In the genomic region with DNA sequence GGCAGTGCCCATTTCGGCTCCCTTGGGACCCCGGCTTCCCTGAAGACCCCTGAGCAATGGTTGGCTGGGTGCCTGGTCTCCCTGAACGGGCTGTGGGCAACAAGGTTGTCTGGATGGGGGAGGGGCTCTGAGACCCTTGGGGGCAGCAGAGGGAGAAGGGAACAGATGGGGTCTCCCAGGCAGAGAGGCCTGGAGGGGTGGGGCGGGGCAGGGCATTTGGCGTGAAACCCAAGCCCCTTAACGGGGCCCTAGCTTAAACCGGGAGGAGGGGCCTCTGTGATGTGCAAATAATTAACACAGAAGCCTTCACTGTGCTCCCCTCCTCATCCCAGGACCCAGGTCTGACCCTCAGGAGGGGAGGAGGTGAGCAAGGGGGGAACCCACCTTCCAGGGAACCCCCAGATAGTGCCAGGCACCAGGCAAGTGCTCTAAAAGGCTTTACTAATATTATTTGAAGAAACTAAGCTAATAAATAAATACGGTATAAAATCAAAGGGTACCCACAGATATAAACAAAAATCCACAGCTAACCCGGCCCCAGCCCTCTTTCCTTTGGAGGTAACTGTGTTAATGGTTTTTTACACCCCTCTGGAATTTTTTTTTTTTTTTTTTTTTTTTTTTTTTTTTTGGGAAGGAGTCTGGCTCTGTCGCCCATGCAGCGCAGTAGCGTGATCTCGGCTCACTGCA, we compare ENCODE assay signal across 34 cellular contexts. TPM values are rescaled to one million over a fixed set of nuclear protein-coding genes. Genes with fewer than 3 reads are reported as not detected.
A peak's percentile ranks its signal among the peaks of the same experiment; 100 is the strongest.
DNase-seq lines count a peak whose midpoint lies in the region; ATAC-seq and TF ChIP-seq lines count a peak whose summit lies in the region.
"Had no signal": no experiment of that assay in that cellular context is flagged by ENCODE, and none has a peak within 500 bp of the region (broad histone marks: within the 10 kb centered on the region; RNA-seq: fewer than 3 reads in every experiment).

No MANE protein-coding gene starts in this region.

- H3K27ac Mint-ChIP-seq in GM23338 (no peak overlapping the region), endodermal cell (no peak overlapping the region)
- H3K27ac Mint-ChIP-seq: activated naive CD8-positive, alpha-beta T cell; progenitor cell of endocrine pancreas had no signal

- H3K4me1 ChIP-seq in GM23338 (ENCODE audit: insufficient read depth) (peaks cover 25% of the 10 kb centered on the region), endodermal cell (ENCODE audit: control insufficient read depth, insufficient read depth, low read length) (no peaks in the 10 kb centered on the region), osteoblast (ENCODE audit: insufficient read depth, low read length) (no peaks in the 10 kb centered on the region), Karpas-422 (ENCODE audit: low read length) (0 out of 2 replicates have a peak, but pooled peaks cover 3% of the 10 kb centered on the region)
- H3K4me1 ChIP-seq: ascending aorta, colonic mucosa, sigmoid colon, thyroid gland had no signal

- peaks cover 18% of the 10 kb centered on the region for H3K27me3 Mint-ChIP-seq in GM23338 (ENCODE audit: insufficient read depth, low read depth, poor library complexity)
- no peaks in the 10 kb centered on the region for H3K27me3 Mint-ChIP-seq in endodermal cell (ENCODE audit: insufficient read depth)
- H3K27me3 Mint-ChIP-seq: activated naive CD8-positive, alpha-beta T cell; activated T-helper 17 cell treated with anti-CD3 and anti-CD28 coated beads, Interleukin-2, amount 50 U/mL, for 72 hours; progenitor cell of endocrine pancreas had no signal

- no peaks in the 10 kb centered on the region for H3K79me2 ChIP-seq in GM23338 (replicated peaks; ENCODE audit: insufficient read depth)
- H3K79me2 ChIP-seq in osteoblast (ENCODE audit: insufficient read depth, low read length): no peaks in the 10 kb centered on the region
- no peaks in the 10 kb centered on the region for H3K79me2 ChIP-seq in Karpas-422 (ENCODE audit: low read length)

- no peaks in the 10 kb centered on the region for H3K9me2 ChIP-seq in GM23338 (ENCODE audit: insufficient read depth)
- H3K9me2 ChIP-seq in Karpas-422 (replicated peaks; ENCODE audit: insufficient read depth, low read length): no peaks in the 10 kb centered on the region

- H3K9me3 ChIP-seq in endodermal cell (ENCODE audit: control insufficient read depth, low read length): no peaks in the 10 kb centered on the region
- no peaks in the 10 kb centered on the region for H3K9me3 ChIP-seq in osteoblast (ENCODE audit: low read depth, low read length)
- no peaks in the 10 kb centered on the region for H3K9me3 ChIP-seq in Karpas-422 (ENCODE audit: low read length)
- H3K9me3 ChIP-seq: ascending aorta, colonic mucosa, MG63, sigmoid colon, thyroid gland, vagina had no signal

- H3K36me3 Mint-ChIP-seq in GM23338 (ENCODE audit: low read depth) (peaks cover 8% of the 10 kb centered on the region; the same call in 2 of the 3 replicates), endodermal cell (ENCODE audit: low read depth) (peaks cover 4% of the 10 kb centered on the region)
- H3K36me3 Mint-ChIP-seq: activated naive CD8-positive, alpha-beta T cell had no signal

- H3F3A ChIP-seq in GM23338 (replicated peaks; ENCODE audit: low read depth): peaks cover 17% of the 10 kb centered on the region

- CTCF ChIA-PET in GM10248 (lab: Yijun Ruan, JAX): interaction anchor here (0.8 to 1.9 kb wide), 2 partner anchors 8 to 93 kb away, joined by 3 to 5 read pairs; no protein-coding TSS in a partner anchor

- DNase-seq in GM23338 (ENCODE audit: low spot score): no peak
- peak; percentile 96 for DNase-seq in NCI-H82 (lab: John Stamatoyannopoulos, UW)
- DNase-seq in endodermal cell: peak; percentile 71
- DNase-seq in osteoblast (ENCODE audit: insufficient read length, low spot score, missing footprints): peak; percentile 69
- DNase-seq in left cardiac atrium: no peak
- no peak for DNase-seq in Karpas-422
- no peak for DNase-seq in GM10248 (ENCODE audit: extremely low spot score)
- DNase-seq: activated CD4-positive, alpha-beta T cell treated with anti-CD3 and anti-CD28 coated beads for 4 hours; C1 segment of cervical spinal cord; colonic mucosa; COR-L47; DMS79; effector memory CD4-positive, alpha-beta T cell; erythroblast; GF-D8; KG1; MG63; NCI-H1105; NCI-H187; NCI-H526; SIG-M5; sigmoid colon; stimulated activated CD4-positive, alpha-beta T cell treated with anti-CD3 and anti-CD28 coated beads, Interleukin-12 subunit alpha, Interleukin-12 subunit beta, amount 100 ng/mL, for 4 hours; stimulated activated CD4-positive, alpha-beta T cell treated with anti-CD3 and anti-CD28 coated beads, Interleukin-2, amount 100 ng/mL, for 48 hours; T1000; thyroid gland had no signal

- no peaks in the 10 kb centered on the region; the same call in 2 of the 3 replicates for H3K9me3 Mint-ChIP-seq in GM23338
- no peaks in the 10 kb centered on the region for H3K9me3 Mint-ChIP-seq in endodermal cell
- H3K9me3 Mint-ChIP-seq: activated T-helper 17 cell treated with anti-CD3 and anti-CD28 coated beads, Interleukin-2, amount 50 U/mL, for 72 hours had no signal

- H2AFZ ChIP-seq in GM23338 (no peak overlapping the region), osteoblast (ENCODE audit: low read length) (no peak overlapping the region), Karpas-422 (ENCODE audit: low read length) (no peak overlapping the region)

- no peak overlapping the region for H3K4me3 Mint-ChIP-seq in GM23338
- no peak overlapping the region for H3K4me3 Mint-ChIP-seq in endodermal cell
- H3K4me3 Mint-ChIP-seq: activated naive CD8-positive, alpha-beta T cell; activated T-helper 17 cell treated with anti-CD3 and anti-CD28 coated beads, Interleukin-2, amount 50 U/mL, for 72 hours had no signal

- WGBS in endodermal cell (ENCODE audit: insufficient coverage in 1 of 2, insufficient read length in 1 of 2), 2 experiments: 83 to 84% methylated on average over 8 to 11 of the region's 13 CpGs

- intact Hi-C loops in left cardiac atrium (cut with DNase I): no loop called here

- no peak overlapping the region for H3K4me3 ChIP-seq in GM23338
- H3K4me3 ChIP-seq in endodermal cell (ENCODE audit: low read length): no peak overlapping the region
- no peak overlapping the region for H3K4me3 ChIP-seq in osteoblast (ENCODE audit: insufficient read depth, low read length)
- H3K4me3 ChIP-seq in Karpas-422 (ENCODE audit: low read length): no peak overlapping the region
- H3K4me3 ChIP-seq: ascending aorta, colonic mucosa, MG63, sigmoid colon, thyroid gland, vagina had no signal

- H3K27me3 ChIP-seq in GM23338 (ENCODE audit: insufficient read depth) (no peaks in the 10 kb centered on the region), endodermal cell (ENCODE audit: control insufficient read depth, insufficient read depth, low read length, poor library complexity, severe bottlenecking) (no peaks in the 10 kb centered on the region), osteoblast (ENCODE audit: insufficient read depth, low read length) (no peaks in the 10 kb centered on the region), Karpas-422 (ENCODE audit: low read length) (no peaks in the 10 kb centered on the region)
- H3K27me3 ChIP-seq: ascending aorta, colonic mucosa, MG63, sigmoid colon, thyroid gland, vagina had no signal

- H4K20me1 ChIP-seq in GM23338 (replicated peaks; ENCODE audit: insufficient read depth) (0 out of 2 replicates have a peak, but pooled peaks cover 4% of the 10 kb centered on the region), osteoblast (ENCODE audit: insufficient read depth, low read length) (peaks cover 4% of the 10 kb centered on the region), Karpas-422 (ENCODE audit: insufficient read depth, low read depth, low read length) (no peaks in the 10 kb centered on the region)

- no peaks in the 10 kb centered on the region for H3K36me3 ChIP-seq in GM23338 (ENCODE audit: insufficient read depth)
- peaks cover 15% of the 10 kb centered on the region for H3K36me3 ChIP-seq in endodermal cell (ENCODE audit: control insufficient read depth, insufficient read depth, low read length)
- H3K36me3 ChIP-seq in osteoblast (ENCODE audit: insufficient read depth, low read length): no peaks in the 10 kb centered on the region
- no peaks in the 10 kb centered on the region for H3K36me3 ChIP-seq in Karpas-422 (ENCODE audit: insufficient read depth, low read length)
- H3K36me3 ChIP-seq: colonic mucosa, sigmoid colon, thyroid gland had no signal

- no peak overlapping the region for H3K9ac ChIP-seq in endodermal cell (ENCODE audit: extremely low read depth, low read length, poor library complexity, severe bottlenecking)
- H3K9ac ChIP-seq in Karpas-422 (ENCODE audit: low read length): no peak overlapping the region

- H3K27ac ChIP-seq in GM23338 (ENCODE audit: low read depth): peak overlapping the region; percentile 32; the same call in 1 of the 2 replicates
- H3K27ac ChIP-seq in endodermal cell (ENCODE audit: low read depth, low read length): no peak overlapping the region
- no peak overlapping the region for H3K27ac ChIP-seq in osteoblast (ENCODE audit: low read depth, low read length)
- no peak overlapping the region for H3K27ac ChIP-seq in Karpas-422 (ENCODE audit: low read length)
- H3K27ac ChIP-seq: ascending aorta, colonic mucosa, sigmoid colon, thyroid gland, vagina, VCaP had no signal

- peak overlapping the region; percentile 58; the same call in 1 of the 2 replicates for H3K4me2 ChIP-seq in GM23338
- no peak overlapping the region for H3K4me2 ChIP-seq in osteoblast (ENCODE audit: insufficient read depth, low read length)
- no peak overlapping the region for H3K4me2 ChIP-seq in Karpas-422 (ENCODE audit: low read depth, low read length, poor library complexity, severe bottlenecking)

- POLR2A ChIA-PET in GM10248 (lab: Yijun Ruan, JAX): interaction anchor here (0.6 kb wide), 1 partner anchor 96 kb away, joined by 5 read pairs; no protein-coding TSS in a partner anchor

- TF ChIP-seq CTCF in GM23338 (conservative IDR thresholded peaks at IDR 0.05; ENCODE audit: low read depth in 2 of 2) (no peak), endodermal cell (conservative IDR thresholded peaks at IDR 0.05) (no peak), osteoblast (IDR thresholded peaks at IDR 0.05; ENCODE audit: extremely low read depth, low read depth, low read length) (no peak), GM10248 (IDR thresholded peaks at IDR 0.05; ENCODE audit: control extremely low read depth, extremely low read depth, low read depth, missing control alignments) (no peak)

- ATAC-seq in GM23338 (no peak), left cardiac atrium (no peak)
- ATAC-seq: activated T-helper 17 cell treated with anti-CD3 and anti-CD28 coated beads, Interleukin-2, amount 50 U/mL, for 72 hours; left lobe of liver; Panc1 had no signal

- H3K4me1 Mint-ChIP-seq in GM23338 (peaks cover 10% of the 10 kb centered on the region; the same call in 2 of the 3 replicates), endodermal cell (peaks cover 2% of the 10 kb centered on the region)
- H3K4me1 Mint-ChIP-seq: activated T-helper 17 cell treated with anti-CD3 and anti-CD28 coated beads, Interleukin-2, amount 50 U/mL, for 72 hours had no signal

RNA-seq across cellular contexts. Expression of gene FSCN1, which starts 18.0 kb away (rescaled TPM):
- total RNA-seq in GM23338 (2014; rRNA removed; shearing (Covaris generic)): 654 and 734 TPM in 2 replicates
- polyA plus RNA-seq in GM23338 (2016; fragmentation: Nextera tagmentation; extraction: Ambion mirVana): 135 and 146 TPM in 2 replicates
- 100 to 1,000 TPM; 691 to 720 TPM for total RNA-seq in endodermal cell
- polyA plus RNA-seq in endodermal cell (2013, experiment 1 of 2): 358 TPM
- polyA plus RNA-seq in endodermal cell (2013, experiment 2 of 2): 364 TPM
- 163 and 182 TPM in 2 replicates for total RNA-seq in osteoblast
- 10 to 100 TPM; 25.5 to 30.0 TPM for total RNA-seq in left cardiac atrium
- total RNA-seq in Karpas-422 (2014; rRNA removed; shearing (Covaris generic); ENCODE audit: low replicate concordance): 5.4 and 10.6 TPM in 2 replicates

Comparison
In these comparisons a context has a peak if more than half of its experiments do, and no peak if none do; other contexts are left out.
1. DNase-seq: peak in NCI-H82 (single experiment), endodermal cell (single experiment) and osteoblast (single experiment); none in GM23338 (single experiment), left cardiac atrium (single experiment), Karpas-422 (single experiment) and GM10248 (single experiment).